Comparison of ENCODE assay signal across 20 cellular contexts in the genomic region with DNA sequence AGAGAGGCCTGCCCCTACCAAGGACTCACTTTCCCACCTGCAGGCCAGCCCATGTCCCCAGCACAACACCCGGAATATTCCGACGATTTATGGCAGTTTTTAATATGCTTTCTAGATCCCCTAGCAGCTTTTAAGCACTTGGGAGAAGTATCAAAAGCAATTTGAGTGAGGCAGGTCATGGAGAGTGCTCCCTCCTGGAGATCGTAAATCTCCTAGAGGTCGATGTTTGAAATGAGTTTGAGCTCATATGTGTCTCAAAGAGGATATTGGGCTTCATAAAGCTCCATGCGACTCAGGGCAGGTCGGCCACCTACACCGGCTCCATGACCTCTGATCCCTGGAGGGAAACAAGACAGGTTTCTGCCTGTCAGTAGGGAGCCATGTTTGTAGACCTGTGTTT. TPM values are rescaled to one million over a fixed set of nuclear protein-coding genes. Genes with fewer than 3 reads are reported as not detected.
"Had no signal": no experiment of that assay in that cellular context is flagged by ENCODE, and none has a peak within 500 bp of the region (broad histone marks: within the 10 kb centered on the region; RNA-seq: fewer than 3 reads in every experiment).

No MANE protein-coding gene starts in this region.

- H3K4me3 ChIP-seq: left ventricle myocardium inferior, lung, ovary, right atrium auricular region, sigmoid colon, spleen, tibial nerve, uterus had no signal

- DNase-seq: hippocampal formation; kidney glomerular epithelial cell; left colon; left ventricle myocardium inferior; mesendoderm; naive B cell; natural killer cell; ovary; sigmoid colon; small intestine; spleen; stimulated activated CD4-positive, alpha-beta T cell treated with anti-CD3 and anti-CD28 coated beads, Interleukin-4, amount 100 ng/mL, for 24 hours; stimulated activated naive CD4-positive, alpha-beta T cell; uterus had no signal

- H3K4me1 ChIP-seq: right atrium auricular region, sigmoid colon, spleen, tibial nerve, uterus had no signal

- H3K9me3 ChIP-seq: left ventricle myocardium inferior, ovary, right atrium auricular region, sigmoid colon, spleen, tibial nerve, uterus had no signal

- H3K27me3 ChIP-seq: ovary, right atrium auricular region, sigmoid colon, tibial nerve, uterus had no signal

- ATAC-seq: left colon; natural killer cell; stimulated activated effector memory CD8-positive, alpha-beta T cell treated with anti-CD3 and anti-CD28 coated beads, Interleukin-12 subunit alpha, Interleukin-12 subunit beta, amount 100 ng/mL, for 72 hours had no signal

- H3K36me3 ChIP-seq: left ventricle myocardium inferior, ovary, right atrium auricular region, spleen, tibial nerve, uterus had no signal

- H3K27ac ChIP-seq: left ventricle myocardium inferior, ovary, right atrium auricular region, sigmoid colon, spleen, tibial nerve had no signal

RNA-seq across cellular contexts. Expression of gene CFAP90, which starts 27.3 kb away (rescaled TPM):
- total RNA-seq: left colon, left ventricle myocardium inferior, mononuclear cell, natural killer cell, pulmonary artery endothelial cell, right atrium auricular region, tibial nerve had no signal
